16 cellular contexts compared by ENCODE assay signal in genomic region chr20:57841297-57841866, GRCh38.
DNase-seq lines count a peak whose midpoint lies in the region; ATAC-seq and TF ChIP-seq lines count a peak whose summit lies in the region.
"Had no signal": no experiment of that assay in that cellular context is flagged by ENCODE, and none has a peak within 500 bp of the region (broad histone marks: within the 10 kb centered on the region; RNA-seq: fewer than 3 reads in every experiment).

No MANE protein-coding gene starts in this region.

- TF ChIP-seq CTCF in H9 (conservative IDR thresholded peaks at IDR 0.05) (no peak), IMR-90 (conservative IDR thresholded peaks at IDR 0.05; ENCODE audit: low read depth, low read length) (no peak), type B pancreatic cell (conservative IDR thresholded peaks at IDR 0.05) (no peak), mammary epithelial cell (conservative IDR thresholded peaks at IDR 0.05 in 1 of 2, IDR thresholded peaks at IDR 0.05 in 1 of 2; ENCODE audit: extremely low read depth in 1 of 2, insufficient read depth in 1 of 2, low read depth in 1 of 2, low read length in 2 of 2) (no peak), GM20000 (IDR thresholded peaks at IDR 0.05; ENCODE audit: extremely low read depth, missing control alignments) (no peak)

- intact Hi-C loops in IMR-90 (cut with micrococcal nuclease), result loop anchor here (10.0 kb wide), 1 partner anchor 187 kb away; no protein-coding TSS in a partner anchor
- intact Hi-C loops in mammary epithelial cell (cut with micrococcal nuclease), result no loop called here

- H2AFZ ChIP-seq in H9 (ENCODE audit: low read length) (no peak overlapping the region), IMR-90 (replicated peaks; ENCODE audit: low read length, poor library complexity) (no peak overlapping the region), mammary epithelial cell (ENCODE audit: low read depth, low read length) (no peak overlapping the region)

- H3K27ac Mint-ChIP-seq in H9 (no peak overlapping the region), type B pancreatic cell (no peak overlapping the region)
- H3K27ac Mint-ChIP-seq: CD14-positive monocyte; CD8-positive, alpha-beta T cell had no signal

- in situ Hi-C loops in IMR-90 (cut with MboI; ENCODE audit: low sequenced_read_pairs), result no loop called here
- in situ Hi-C loops in mammary epithelial cell (cut with MboI; ENCODE audit: low sequenced_read_pairs in 2 of 2), result no loop called here

- no TSS peak for BruUV-seq in IMR-90 (replicated peaks; lab: Mats Ljungman, UMichigan)
- BruUV-seq in mammary epithelial cell (replicated peaks; lab: Mats Ljungman, UMichigan), result no TSS peak

- H3K9ac ChIP-seq in H9 (ENCODE audit: extremely low read depth, insufficient read length, low read length), result no peak overlapping the region
- H3K9ac ChIP-seq in IMR-90 (ENCODE audit: low read depth, low read length), result no peak overlapping the region
- no peak overlapping the region for H3K9ac ChIP-seq in mammary epithelial cell (ENCODE audit: insufficient read depth, low read length)

- DNase-seq in H9 (peak; percentile 17), IMR-90 (no peak), left lobe of liver (ENCODE audit: low spot score) (peak; percentile 37), type B pancreatic cell (ENCODE audit: extremely low spot score, unreplicated experiment) (peak; percentile 44), mammary epithelial cell (no peak), GM20000 (ENCODE audit: low spot score) (no peak)
- no peak for DNase-seq in stimulated activated CD4-positive, alpha-beta T cell treated with anti-CD3 and anti-CD28 coated beads, Interleukin-4, amount 100 ng/mL, for 24 hours
- DNase-seq: COR-L47, DMS153, DND-41, GDM1 had no signal

- peaks cover 2 to 6% of the 10 kb centered on the region in 2 experiments; a peak in 2 of 4 replicates for H3K4me1 Mint-ChIP-seq in H9
- H3K4me1 Mint-ChIP-seq in type B pancreatic cell (ENCODE audit: unreplicated experiment), result no peaks in the 10 kb centered on the region
- H3K4me1 Mint-ChIP-seq: CD14-positive monocyte had no signal

- H4K8ac ChIP-seq in H9 (replicated peaks; ENCODE audit: insufficient read length, low read depth, low read length) (no peak overlapping the region), IMR-90 (ENCODE audit: low read depth in 2 of 2, low read length in 2 of 2) (no peak overlapping the region)

- H3K27me3 ChIP-seq in H9 (ENCODE audit: insufficient read depth, low read length) (no peaks in the 10 kb centered on the region), IMR-90 (ENCODE audit: control insufficient read depth, insufficient read depth, low read length) (peaks cover 20% of the 10 kb centered on the region), mammary epithelial cell (ENCODE audit: insufficient read depth, low read length) (no peaks in the 10 kb centered on the region)

- H3T11ph ChIP-seq in H9 (ENCODE audit: low read length), result no peak overlapping the region

- no peak overlapping the region for H2AK5ac ChIP-seq in H9 (ENCODE audit: insufficient read length, low read length)
- H2AK5ac ChIP-seq in IMR-90 (ENCODE audit: low read depth, low read length), result no peak overlapping the region

- no peaks in the 10 kb centered on the region for H3K9me3 ChIP-seq in H9 (ENCODE audit: control insufficient read depth, low read depth, low read length)
- no peaks in the 10 kb centered on the region for H3K9me3 ChIP-seq in IMR-90 (ENCODE audit: control insufficient read depth, insufficient read depth, low read length)
- no peaks in the 10 kb centered on the region for H3K9me3 ChIP-seq in mammary epithelial cell (replicated peaks; ENCODE audit: insufficient read depth, low read length)
- H3K9me3 ChIP-seq: A549 had no signal

- H2BK5ac ChIP-seq in H9 (ENCODE audit: insufficient read length, low read length) (no peak overlapping the region), IMR-90 (ENCODE audit: low read depth, low read length, poor library complexity, severe bottlenecking) (no peak overlapping the region)

- H3K27me3 Mint-ChIP-seq in H9 (ENCODE audit: low read depth), result peaks cover 10% of the 10 kb centered on the region
- H3K27me3 Mint-ChIP-seq in type B pancreatic cell, result peaks cover 11% of the 10 kb centered on the region

- no peak overlapping the region; the same call in 1 of the 2 replicates for H3K14ac ChIP-seq in H9 (ENCODE audit: insufficient read depth, low read length)
- H3K14ac ChIP-seq in IMR-90 (replicated peaks; ENCODE audit: low read depth, low read length), result no peak overlapping the region

- H3K36me3 ChIP-seq in IMR-90 (ENCODE audit: control insufficient read depth, insufficient read depth, low read length) (no peaks in the 10 kb centered on the region), mammary epithelial cell (ENCODE audit: insufficient read depth, low read length) (no peaks in the 10 kb centered on the region)

- no peak overlapping the region for H3K4me3 ChIP-seq in IMR-90 (ENCODE audit: insufficient read depth, low read depth, low read length)
- H3K4me3 ChIP-seq in mammary epithelial cell (replicated peaks in 1 of 3; ENCODE audit: insufficient read depth in 1 of 3, low read depth in 2 of 3, low read length in 3 of 3), result no peak overlapping the region
- H3K4me3 ChIP-seq: A549 had no signal

- H3K23ac ChIP-seq in H9 (ENCODE audit: insufficient read length, low read depth, low read length) (no peak overlapping the region), IMR-90 (ENCODE audit: low read depth, low read length) (no peak overlapping the region)

- H3K4ac ChIP-seq in H9 (ENCODE audit: low read depth, low read length), result no peak overlapping the region
- no peak overlapping the region for H3K4ac ChIP-seq in IMR-90 (ENCODE audit: low read depth, low read length)

- H3K56ac ChIP-seq in H9 (ENCODE audit: insufficient read length, low read depth, low read length) (no peak overlapping the region), IMR-90 (ENCODE audit: extremely low read depth, insufficient read depth, low read length) (no peak overlapping the region)

- H2BK15ac ChIP-seq in H9 (ENCODE audit: low read depth, low read length) (no peak overlapping the region), IMR-90 (ENCODE audit: low read depth, low read length) (no peak overlapping the region)

- H3K9me1 ChIP-seq in IMR-90 (ENCODE audit: insufficient read depth, low read length), result no peaks in the 10 kb centered on the region

- H3K27ac ChIP-seq in H9 (ENCODE audit: insufficient read length, low read depth, low read length), result no peak overlapping the region
- no peak overlapping the region for H3K27ac ChIP-seq in IMR-90 (ENCODE audit: insufficient read depth, low read length)
- H3K27ac ChIP-seq in mammary epithelial cell (ENCODE audit: insufficient read depth, low read depth, low read length), result no peak overlapping the region
- H3K27ac ChIP-seq: A549, HL-60 had no signal

- TF ChIP-seq RAD21 in IMR-90 (IDR thresholded peaks at IDR 0.05; ENCODE audit: low read length), result no peak

- H2BK120ac ChIP-seq in H9 (ENCODE audit: low read depth, low read length, poor library complexity, severe bottlenecking) (no peak overlapping the region), IMR-90 (ENCODE audit: low read depth, low read length) (no peak overlapping the region)

- H3K79me1 ChIP-seq in H9 (ENCODE audit: insufficient read depth, low read depth, low read length, poor library complexity, severe bottlenecking) (no peaks in the 10 kb centered on the region), IMR-90 (ENCODE audit: low read depth in 1 of 2, low read length in 2 of 2) (no peaks in the 10 kb centered on the region)

- peak overlapping the region; percentile 22 for H2AK9ac ChIP-seq in IMR-90 (replicated peaks; ENCODE audit: low read depth, low read length, poor library complexity)

- H3K4me1 ChIP-seq in H9 (ENCODE audit: insufficient read depth, low read length), result no peaks in the 10 kb centered on the region
- no peaks in the 10 kb centered on the region for H3K4me1 ChIP-seq in IMR-90 (ENCODE audit: control insufficient read depth, insufficient read depth, low read length)
- H3K4me1 ChIP-seq in mammary epithelial cell (ENCODE audit: insufficient read depth, low read length), result no peaks in the 10 kb centered on the region
- H3K4me1 ChIP-seq: A549 had no signal

- ATAC-seq in IMR-90 (ENCODE audit: low read depth) (no peak), left lobe of liver (no peak), GM19351 (IDR thresholded peaks at IDR 0.05; ENCODE audit: unreplicated experiment) (no peak)
- ATAC-seq: A549; CD8-positive, alpha-beta T cell had no signal

- TF ChIP-seq POLR2A in IMR-90 (IDR thresholded peaks at IDR 0.05; ENCODE audit: low read depth, low read length), result no peak

- H3K4me3 Mint-ChIP-seq in H9 (no peak overlapping the region), type B pancreatic cell (no peak overlapping the region)
- H3K4me3 Mint-ChIP-seq: CD14-positive monocyte; CD8-positive, alpha-beta T cell had no signal

- no peak overlapping the region for H3K18ac ChIP-seq in H9 (ENCODE audit: insufficient read length, low read depth, low read length)
- H3K18ac ChIP-seq in IMR-90 (ENCODE audit: low read depth, low read length), result no peak overlapping the region

- H3K79me2 ChIP-seq in H9 (ENCODE audit: insufficient read depth, low read length), result no peaks in the 10 kb centered on the region
- H3K79me2 ChIP-seq in mammary epithelial cell (ENCODE audit: insufficient read depth, low read length), result no peaks in the 10 kb centered on the region

- H4K91ac ChIP-seq in H9 (ENCODE audit: insufficient read length, low read depth, low read length), result no peak overlapping the region
- no peak overlapping the region for H4K91ac ChIP-seq in IMR-90 (ENCODE audit: insufficient read depth, low read depth, low read length)

- H2BK12ac ChIP-seq in H9 (ENCODE audit: insufficient read length, low read depth, low read length), result no peak overlapping the region

- H3K36me3 Mint-ChIP-seq in H9 (ENCODE audit: insufficient read depth in 1 of 3, low read depth in 3 of 3), result no peaks in the 10 kb centered on the region; a peak in 1 of 7 replicates
- no peaks in the 10 kb centered on the region for H3K36me3 Mint-ChIP-seq in type B pancreatic cell
- H3K36me3 Mint-ChIP-seq: CD14-positive monocyte; CD8-positive, alpha-beta T cell had no signal

- no peaks in the 10 kb centered on the region for H3K23me2 ChIP-seq in H9 (ENCODE audit: insufficient read length, low read depth, low read length, poor library complexity, severe bottlenecking)

- whole genome bisulfite sequencing in H9 (ENCODE audit: extremely low coverage, insufficient read length, low lambda C conversion rate), result no CpG with 5 or more reads among the region's 11 CpGs
- WGBS in IMR-90 (ENCODE audit: extremely low coverage in 2 of 2, insufficient read length in 1 of 2), 2 experiments, result 63% methylated on average over 5 of the region's 11 CpGs; no CpG with 5 or more reads in 1 of the 2 experiments
- 87% methylated on average over 11 of the region's 11 CpGs for WGBS in mammary epithelial cell (ENCODE audit: low coverage, missing lambda C conversion rate)

- CTCF ChIA-PET in IMR-90 (lab: Yijun Ruan, JAX), result no interaction called here
- CTCF ChIA-PET in mammary epithelial cell (lab: Charles Lee; ENCODE audit: low non-redundant PET), result no interaction called here

- no peak overlapping the region for H2BK20ac ChIP-seq in H9 (ENCODE audit: low read depth, low read length, poor library complexity, severe bottlenecking)
- no peak overlapping the region for H2BK20ac ChIP-seq in IMR-90 (ENCODE audit: low read depth, low read length)

- H4K20me1 ChIP-seq in H9 (ENCODE audit: control insufficient read depth, insufficient read depth, insufficient read length) (no peaks in the 10 kb centered on the region), IMR-90 (ENCODE audit: insufficient read depth, low read length) (no peaks in the 10 kb centered on the region), mammary epithelial cell (ENCODE audit: insufficient read depth, low read length) (no peaks in the 10 kb centered on the region)

- H3K9me3 Mint-ChIP-seq in H9, result no peaks in the 10 kb centered on the region
- no peaks in the 10 kb centered on the region for H3K9me3 Mint-ChIP-seq in type B pancreatic cell
- H3K9me3 Mint-ChIP-seq: CD14-positive monocyte; CD8-positive, alpha-beta T cell had no signal

- dilution Hi-C loops in IMR-90 (cut with HindIII; ENCODE audit: low sequenced_read_pairs, unreplicated experiment) (no loop called here), mammary epithelial cell (cut with HindIII; ENCODE audit: low sequenced_read_pairs) (no loop called here)

- H4K5ac ChIP-seq in H9 (ENCODE audit: insufficient read length, low read depth, low read length) (no peak overlapping the region), IMR-90 (ENCODE audit: low read depth, low read length) (no peak overlapping the region)

- POLR2A ChIA-PET in IMR-90 (lab: Charles Lee; ENCODE audit: unreplicated experiment), result no interaction called here

- H3K4me2 ChIP-seq in H9 (ENCODE audit: insufficient read depth, insufficient read length, low read length) (no peak overlapping the region), IMR-90 (ENCODE audit: low read depth, low read length) (no peak overlapping the region), mammary epithelial cell (ENCODE audit: insufficient read depth, low read depth, low read length) (no peak overlapping the region)
- H3K4me2 ChIP-seq: A549 had no signal

Comparison
In these comparisons a context has a peak if more than half of its experiments do, and no peak if none do; other contexts are left out.
1. DNase-seq: peak in H9 (single experiment), left lobe of liver (single experiment) and type B pancreatic cell (single experiment); none in IMR-90 (single experiment), mammary epithelial cell (single experiment), stimulated activated CD4-positive, alpha-beta T cell treated with anti-CD3 and anti-CD28 coated beads, Interleukin-4, amount 100 ng/mL, for 24 hours (single experiment) and GM20000 (single experiment).